In the genomic region with DNA sequence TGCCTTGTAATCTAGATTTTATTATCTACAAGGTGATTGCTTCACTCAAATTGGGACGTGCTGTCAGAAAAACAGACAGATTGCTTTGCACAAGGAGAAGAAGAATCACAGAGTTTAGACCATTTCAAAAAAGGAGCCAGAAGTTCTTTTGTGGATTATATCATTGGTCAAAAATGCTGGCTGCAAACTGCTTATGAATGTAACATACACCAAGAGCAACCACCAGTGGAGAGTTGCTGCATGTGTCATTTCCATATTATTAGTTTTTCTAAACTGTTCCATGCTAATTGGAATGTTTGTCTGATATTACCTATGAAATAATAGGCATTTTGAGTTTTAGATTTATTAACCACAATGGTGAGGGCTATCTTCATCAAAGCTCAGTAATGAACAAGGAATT, we compare ENCODE assay signal across 14 cellular contexts. TPM values are rescaled to one million over a fixed set of nuclear protein-coding genes. Genes with fewer than 3 reads are reported as not detected.
"Had no signal": no experiment of that assay in that cellular context is flagged by ENCODE, and none has a peak within 500 bp of the region (broad histone marks: within the 10 kb centered on the region; RNA-seq: fewer than 3 reads in every experiment).

No MANE protein-coding gene starts in this region.

RNA-seq across cellular contexts. Expression of a gene that starts 17.6 kb away (rescaled TPM):
- total RNA-seq: natural killer cell, osteoblast, progenitor cell of endocrine pancreas, psoas muscle, renal cortical epithelial cell, right cardiac atrium, smooth muscle cell, testis, transverse colon, upper lobe of right lung had no signal
- polyA plus RNA-seq: neural cell, smooth muscle cell had no signal

RNA-seq across cellular contexts. Expression of a gene that starts 27.3 kb away (rescaled TPM):
- total RNA-seq: natural killer cell, occipital lobe, renal cortical epithelial cell, suprapubic skin had no signal
- polyA plus RNA-seq: neural cell, smooth muscle cell, thymus had no signal
